In genomic region chr20:56429496-56429895, GRCh38 we compare ENCODE assay signal across 9 cellular contexts. TPM values are rescaled to one million over a fixed set of nuclear protein-coding genes. Genes with fewer than 3 reads are reported as not detected.
DNase-seq lines count a peak whose midpoint lies in the region; ATAC-seq and TF ChIP-seq lines count a peak whose summit lies in the region.
"Had no signal": no experiment of that assay in that cellular context is flagged by ENCODE, and none has a peak within 500 bp of the region (broad histone marks: within the 10 kb centered on the region; RNA-seq: fewer than 3 reads in every experiment).

No MANE protein-coding gene starts in this region.

- no peaks in the 10 kb centered on the region for H4K20me1 ChIP-seq in OCI-LY3 (ENCODE audit: insufficient read depth, low read length)

- H3K36me3 Mint-ChIP-seq in CD4-positive, alpha-beta T cell (ENCODE audit: low read depth) = peaks cover 22% of the 10 kb centered on the region
- H3K36me3 Mint-ChIP-seq in activated naive CD8-positive, alpha-beta T cell treated with anti-CD3 and anti-CD28 coated beads for 36 hours = peaks cover 21% of the 10 kb centered on the region
- no peaks in the 10 kb centered on the region for H3K36me3 Mint-ChIP-seq in natural killer cell

- H3K9me3 Mint-ChIP-seq in CD4-positive, alpha-beta T cell = no peaks in the 10 kb centered on the region
- no peaks in the 10 kb centered on the region for H3K9me3 Mint-ChIP-seq in activated naive CD8-positive, alpha-beta T cell treated with anti-CD3 and anti-CD28 coated beads for 36 hours
- H3K9me3 Mint-ChIP-seq in natural killer cell = no peaks in the 10 kb centered on the region

- no peaks in the 10 kb centered on the region for H3K27me3 Mint-ChIP-seq in CD4-positive, alpha-beta T cell
- no peaks in the 10 kb centered on the region for H3K27me3 Mint-ChIP-seq in activated naive CD8-positive, alpha-beta T cell treated with anti-CD3 and anti-CD28 coated beads for 36 hours
- no peaks in the 10 kb centered on the region for H3K27me3 Mint-ChIP-seq in natural killer cell (ENCODE audit: low read depth in 2 of 2)

- no peak for TF ChIP-seq CTCF in CD4-positive, alpha-beta T cell (IDR thresholded peaks at IDR 0.05)
- TF ChIP-seq CTCF in OCI-LY3 (IDR thresholded peaks at IDR 0.05; ENCODE audit: low read depth, low read length) (no peak), natural killer cell (IDR thresholded peaks at IDR 0.05) (no peak), left ventricle myocardium inferior (IDR thresholded peaks at IDR 0.05; ENCODE audit: borderline replicate concordance) (no peak)

- no peaks in the 10 kb centered on the region for H3K9me3 ChIP-seq in CD4-positive, alpha-beta T cell (ENCODE audit: control insufficient read depth, low read length)
- no peaks in the 10 kb centered on the region for H3K9me3 ChIP-seq in OCI-LY3 (ENCODE audit: insufficient read depth, low read length)
- no peaks in the 10 kb centered on the region for H3K9me3 ChIP-seq in left ventricle myocardium inferior (replicated peaks)

- peak overlapping the region; percentile 86 for H3K4me3 Mint-ChIP-seq in CD4-positive, alpha-beta T cell
- peak overlapping the region; percentile 79 for H3K4me3 Mint-ChIP-seq in activated naive CD8-positive, alpha-beta T cell treated with anti-CD3 and anti-CD28 coated beads for 36 hours
- peak overlapping the region; percentile 85 for H3K4me3 Mint-ChIP-seq in natural killer cell

- CTCF ChIA-PET in CD4-positive, alpha-beta T cell (lab: Charles Lee) = no interaction called here

- H3K4me1 Mint-ChIP-seq in CD4-positive, alpha-beta T cell (ENCODE audit: low read depth) = peaks cover 65% of the 10 kb centered on the region
- H3K4me1 Mint-ChIP-seq in activated naive CD8-positive, alpha-beta T cell treated with anti-CD3 and anti-CD28 coated beads for 36 hours = peaks cover 73% of the 10 kb centered on the region
- H3K4me1 Mint-ChIP-seq in natural killer cell = peaks cover 53 to 61% of the 10 kb centered on the region in 2 donors

- H3K4me1 ChIP-seq in OCI-LY3 (ENCODE audit: low read length) = peaks cover 21% of the 10 kb centered on the region
- peaks cover 5% of the 10 kb centered on the region for H3K4me1 ChIP-seq in left ventricle myocardium inferior

- H3K36me3 ChIP-seq in OCI-LY3 (replicated peaks; ENCODE audit: low read depth, low read length) = no peaks in the 10 kb centered on the region
- H3K36me3 ChIP-seq in left ventricle myocardium inferior = no peaks in the 10 kb centered on the region

- peak overlapping the region; percentile 39 for H3K4me2 ChIP-seq in OCI-LY3 (ENCODE audit: low read length)

- H3K27ac ChIP-seq in CD4-positive, alpha-beta T cell (ENCODE audit: low read depth, low read length) = peak overlapping the region; percentile 52
- H3K27ac ChIP-seq in OCI-LY3 (ENCODE audit: low read length) (no peak overlapping the region), left ventricle myocardium inferior (replicated peaks) (no peak overlapping the region)

- H3K27ac Mint-ChIP-seq in CD4-positive, alpha-beta T cell = peak overlapping the region; percentile 78
- peak overlapping the region; percentile 93 for H3K27ac Mint-ChIP-seq in activated naive CD8-positive, alpha-beta T cell treated with anti-CD3 and anti-CD28 coated beads for 36 hours
- H3K27ac Mint-ChIP-seq in natural killer cell = peak overlapping the region; percentile 71 to 85

- peak; percentile 29 for ATAC-seq in CD4-positive, alpha-beta T cell (ENCODE audit: poor library complexity)
- ATAC-seq in natural killer cell (no peak), HG03342 (IDR thresholded peaks at IDR 0.05; ENCODE audit: unreplicated experiment) (no peak), HG03460 (IDR thresholded peaks at IDR 0.05; ENCODE audit: unreplicated experiment) (no peak)

- no peaks in the 10 kb centered on the region for H3K79me2 ChIP-seq in OCI-LY3 (ENCODE audit: low read length)

- POLR2A ChIA-PET in CD4-positive, alpha-beta T cell (lab: Charles Lee) = interaction anchor here (1.0 to 2.0 kb wide), 4 partner anchors 10 to 37 kb away, joined by 5 to 10 read pairs (median 8); partner anchors contain the start of genes AURKA, CASS4 and CSTF1

- intact Hi-C loops in CD4-positive, alpha-beta T cell (cut with DNase I, micrococcal nuclease) = no loop called here
- intact Hi-C loops in natural killer cell (cut with micrococcal nuclease) (no loop called here), left ventricle myocardium inferior (cut with micrococcal nuclease) (no loop called here)

- H3K27me3 ChIP-seq in CD4-positive, alpha-beta T cell (ENCODE audit: control insufficient read depth, insufficient read depth, low read length) = no peaks in the 10 kb centered on the region
- H3K27me3 ChIP-seq in OCI-LY3 (ENCODE audit: low read depth, low read length) = no peaks in the 10 kb centered on the region
- H3K27me3 ChIP-seq in left ventricle myocardium inferior (ENCODE audit: low read depth) = peaks cover 21% of the 10 kb centered on the region

- no peak overlapping the region for H3K9ac ChIP-seq in OCI-LY3 (ENCODE audit: low read length)

- H3K4me3 ChIP-seq in OCI-LY3 (ENCODE audit: low read length) = no peak overlapping the region
- H3K4me3 ChIP-seq in left ventricle myocardium inferior = no peak overlapping the region

- DNase-seq in CD4-positive, alpha-beta T cell = no peak
- peak; percentile 55 for DNase-seq in activated naive CD8-positive, alpha-beta T cell treated with anti-CD3 and anti-CD28 coated beads for 36 hours
- DNase-seq in natural killer cell (no peak), NCI-H69 (lab: John Stamatoyannopoulos, UW) (no peak), left ventricle myocardium inferior (no peak)
- DNase-seq: anterior cingulate cortex had no signal

- peak overlapping the region; percentile 80 for H2AFZ ChIP-seq in OCI-LY3 (ENCODE audit: low read depth, low read length)

RNA-seq across cellular contexts. Expression of gene CASS4, which starts 17.4 kb away (rescaled TPM):
- 10 to 100 TPM; 37.0 to 39.8 TPM for total RNA-seq in CD4-positive, alpha-beta T cell
- total RNA-seq in activated naive CD8-positive, alpha-beta T cell treated with anti-CD3 and anti-CD28 coated beads for 36 hours = 1 to 10 TPM; 3.0 to 3.4 TPM
- total RNA-seq in natural killer cell (10 to 100 TPM in 2 of 3 donors, 1 to 10 TPM in 1; 9.3 to 13.8 (median 13.4) TPM), left ventricle myocardium inferior (0.47 TPM)

RNA-seq across cellular contexts. Expression of gene CSTF1, which starts 37.1 kb away (rescaled TPM):
- 10 to 100 TPM; 20.7 to 21.8 TPM for total RNA-seq in CD4-positive, alpha-beta T cell
- total RNA-seq in activated naive CD8-positive, alpha-beta T cell treated with anti-CD3 and anti-CD28 coated beads for 36 hours = 10 to 100 TPM; 66.4 to 69.8 TPM
- total RNA-seq in natural killer cell (10 to 100 TPM; 15.8 to 24.3 (median 18.5) TPM), left ventricle myocardium inferior (16.9 TPM)

RNA-seq across cellular contexts. Expression of gene AURKA, which starts 37.5 kb away (rescaled TPM):
- total RNA-seq in CD4-positive, alpha-beta T cell = under 1 TPM; 0.25 to 0.36 TPM
- total RNA-seq in activated naive CD8-positive, alpha-beta T cell treated with anti-CD3 and anti-CD28 coated beads for 36 hours = 10 to 100 TPM; 83.6 to 85.1 TPM
- total RNA-seq in natural killer cell (1 to 10 TPM; 1.5 to 2.9 (median 2.0) TPM), left ventricle myocardium inferior (7.8 TPM)

RNA-seq across cellular contexts. Expression of gene RTF2, which starts 38.9 kb away (rescaled TPM):
- total RNA-seq in CD4-positive, alpha-beta T cell = 10 to 100 TPM; 52.7 to 55.2 TPM
- total RNA-seq in activated naive CD8-positive, alpha-beta T cell treated with anti-CD3 and anti-CD28 coated beads for 36 hours = 10 to 100 TPM; 70.3 to 76.3 TPM
- total RNA-seq in natural killer cell = 10 to 100 TPM; 81.5 to 89.1 (median 83.4) TPM
- total RNA-seq in left ventricle myocardium inferior = 88.7 TPM
